Comparison of ENCODE assay signal across 31 cellular contexts in genomic region chr11:64932324-64932723, GRCh38. TPM values are rescaled to one million over a fixed set of nuclear protein-coding genes. Genes with fewer than 3 reads are reported as not detected.
"Had no signal": no experiment of that assay in that cellular context is flagged by ENCODE, and none has a peak within 500 bp of the region (broad histone marks: within the 10 kb centered on the region; RNA-seq: fewer than 3 reads in every experiment).

No MANE protein-coding gene starts in this region.

- H3K4me1 ChIP-seq: colonic mucosa, heart left ventricle, transverse colon had no signal

- FAIRE-seq: islet of Langerhans had no signal

- H3K9me3 ChIP-seq: colonic mucosa, heart left ventricle, neutrophil, sigmoid colon, thoracic aorta, transverse colon had no signal

- H3K27ac ChIP-seq: colonic mucosa, heart left ventricle, neutrophil, sigmoid colon, skin epidermis, thoracic aorta, transverse colon had no signal

- ATAC-seq: heart left ventricle; left lobe of liver; naive thymus-derived CD4-positive, alpha-beta T cell; stimulated activated naive B cell treated with anti-CD40 and anti-IgM and Interleukin-4, amounts not matched to agents 10 μg/mL and 1 μg/mL and 100 μg/mL, for 72 hours; stimulated activated naive CD8-positive, alpha-beta T cell treated with anti-CD3 and anti-CD28 coated beads, Interleukin-15, amount 100 ng/mL, for 72 hours had no signal

- DNase-seq: colonic mucosa; effector CD8-positive, alpha-beta T cell; foreskin melanocyte; heart left ventricle; hippocampal formation; kidney glomerular epithelial cell; mammary epithelial cell; naive thymus-derived CD4-positive, alpha-beta T cell; nephron progenitor cell; posterior cingulate gyrus; sigmoid colon; stimulated activated CD4-positive, alpha-beta T cell treated with anti-CD3 and anti-CD28 coated beads, Interleukin-2, amount 100 ng/mL, for 24 hours; stimulated activated CD4-positive, alpha-beta T cell treated with anti-CD3 and anti-CD28 coated beads, Interleukin-4, amount 100 ng/mL, for 4 hours; stimulated activated naive B cell treated with anti-CD40 and anti-IgM and Interleukin-4, amounts not matched to agents 10 μg/mL and 1 μg/mL and 100 μg/mL, for 72 hours; stimulated activated naive CD8-positive, alpha-beta T cell treated with anti-CD3 and anti-CD28 coated beads, Interleukin-15, amount 100 ng/mL, for 72 hours; transverse colon had no signal

- H3K27me3 ChIP-seq: colonic mucosa, heart left ventricle, sigmoid colon, transverse colon had no signal

- H3K4me3 ChIP-seq: colonic mucosa, heart left ventricle, sigmoid colon, skin epidermis, thoracic aorta, transverse colon had no signal

RNA-seq across cellular contexts. Expression of gene GPHA2, which starts 3.4 kb away (rescaled TPM):
- total RNA-seq: cerebellum, colonic mucosa, dermis microvascular lymphatic vessel endothelial cell, lower leg skin, mammary epithelial cell, mesenteric fat pad, mononuclear cell, osteocyte, pulmonary artery endothelial cell, subcutaneous adipose tissue, thoracic aorta, ureter had no signal
- polyA plus RNA-seq: esophagus; heart left ventricle; mammary epithelial cell; naive thymus-derived CD4-positive, alpha-beta T cell had no signal

RNA-seq across cellular contexts. Expression of gene MAJIN, which starts 39.6 kb away (rescaled TPM):
- total RNA-seq: cerebellum, colonic mucosa, dermis microvascular lymphatic vessel endothelial cell, heart left ventricle, left lobe of liver, lower leg skin, mammary epithelial cell, mesenteric fat pad, mononuclear cell, osteocyte, pulmonary artery endothelial cell, sigmoid colon, subcutaneous adipose tissue, thoracic aorta, transverse colon, ureter had no signal
- polyA plus RNA-seq: esophagus, heart left ventricle, mammary epithelial cell had no signal
